16 cellular contexts compared by ENCODE assay signal in genomic region chr19:38011426-38011825, GRCh38.
A peak's percentile ranks its signal among the peaks of the same experiment; 100 is the strongest.
DNase-seq lines count a peak whose midpoint lies in the region; ATAC-seq and TF ChIP-seq lines count a peak whose summit lies in the region.
"Had no signal": no experiment of that assay in that cellular context is flagged by ENCODE, and none has a peak within 500 bp of the region (broad histone marks: within the 10 kb centered on the region; RNA-seq: fewer than 3 reads in every experiment).

No MANE protein-coding gene starts in this region.

- H2BK15ac ChIP-seq in H9 (ENCODE audit: low read depth, low read length), result no peak overlapping the region

- DNase-seq in H9 (no peak), endothelial cell (ENCODE audit: low spot score) (no peak)
- DNase-seq: DND-41, GDM1, NCI-H1105, NCI-H1694 treated with DMSO at 0.1 percent for 48 hours, NCI-H2107, NCI-H226, NCI-H524 treated with DMSO at 0.1 percent for 48 hours, SIG-M5 had no signal

- no peak overlapping the region for H3K4me3 ChIP-seq in OCI-LY1 (ENCODE audit: low read depth, low read length, poor library complexity, severe bottlenecking)
- H3K4me3 ChIP-seq: GM12878 had no signal

- no peak overlapping the region for H3K14ac ChIP-seq in H9 (ENCODE audit: insufficient read depth, low read length)

- no peak overlapping the region for H2BK120ac ChIP-seq in H9 (ENCODE audit: low read depth, low read length, poor library complexity, severe bottlenecking)

- H3K9me2 ChIP-seq in OCI-LY1 (ENCODE audit: low read depth, low read length), result no peaks in the 10 kb centered on the region

- H2BK5ac ChIP-seq in H9 (ENCODE audit: insufficient read length, low read length), result no peak overlapping the region

- H3K36me3 ChIP-seq in OCI-LY1 (ENCODE audit: insufficient read depth, low read length), result no peaks in the 10 kb centered on the region

- peak overlapping the region in 2 of 3 experiments; percentile 12 to 79; a peak in 5 of 7 replicates for H3K27ac Mint-ChIP-seq in H9
- peak overlapping the region; percentile 27 for H3K27ac Mint-ChIP-seq in endothelial cell (ENCODE audit: unreplicated experiment)
- H3K27ac Mint-ChIP-seq in stimulated activated memory B cell treated with anti-CD40 and anti-IgM and Interleukin-4, amounts not matched to agents 10 μg/mL and 1 μg/mL and 100 μg/mL, for 72 hours, result peak overlapping the region; percentile 46

- H3K9me3 ChIP-seq in H9 (ENCODE audit: control insufficient read depth, low read depth, low read length), result no peaks in the 10 kb centered on the region
- no peaks in the 10 kb centered on the region for H3K9me3 ChIP-seq in OCI-LY1 (ENCODE audit: low read length)

- H3F3A ChIP-seq in OCI-LY1 (ENCODE audit: insufficient read depth, low read length), result no peaks in the 10 kb centered on the region

- H3K9me3 Mint-ChIP-seq in H9 (no peaks in the 10 kb centered on the region), endothelial cell (ENCODE audit: unreplicated experiment) (no peaks in the 10 kb centered on the region)
- H3K9me3 Mint-ChIP-seq in stimulated activated memory B cell treated with anti-CD40 and anti-IgM and Interleukin-4, amounts not matched to agents 10 μg/mL and 1 μg/mL and 100 μg/mL, for 72 hours, result no peaks in the 10 kb centered on the region

- H4K5ac ChIP-seq in H9 (ENCODE audit: insufficient read length, low read depth, low read length), result no peak overlapping the region

- H3K4me1 Mint-ChIP-seq in H9, result peaks cover 27 to 35% of the 10 kb centered on the region in 2 experiments
- H3K4me1 Mint-ChIP-seq in endothelial cell (ENCODE audit: unreplicated experiment), result peaks cover 24% of the 10 kb centered on the region
- peaks cover 50% of the 10 kb centered on the region for H3K4me1 Mint-ChIP-seq in stimulated activated memory B cell treated with anti-CD40 and anti-IgM and Interleukin-4, amounts not matched to agents 10 μg/mL and 1 μg/mL and 100 μg/mL, for 72 hours

- WGBS in H9 (ENCODE audit: extremely low coverage, insufficient read length, low lambda C conversion rate), result no CpG with 5 or more reads among the region's 3 CpGs

- H4K20me1 ChIP-seq in H9 (ENCODE audit: control insufficient read depth, insufficient read depth, insufficient read length), result no peaks in the 10 kb centered on the region
- no peaks in the 10 kb centered on the region for H4K20me1 ChIP-seq in OCI-LY1 (ENCODE audit: insufficient read depth, low read length)

- H4K91ac ChIP-seq in H9 (ENCODE audit: insufficient read length, low read depth, low read length), result no peak overlapping the region

- no peak overlapping the region for H2BK12ac ChIP-seq in H9 (ENCODE audit: insufficient read length, low read depth, low read length)

- no peak overlapping the region for H3K4ac ChIP-seq in H9 (ENCODE audit: low read depth, low read length)

- H3K56ac ChIP-seq in H9 (ENCODE audit: insufficient read length, low read depth, low read length), result no peak overlapping the region

- H3K27me3 Mint-ChIP-seq in H9 (ENCODE audit: low read depth) (no peaks in the 10 kb centered on the region), endothelial cell (ENCODE audit: unreplicated experiment) (peaks cover 5% of the 10 kb centered on the region)
- H3K27me3 Mint-ChIP-seq in stimulated activated memory B cell treated with anti-CD40 and anti-IgM and Interleukin-4, amounts not matched to agents 10 μg/mL and 1 μg/mL and 100 μg/mL, for 72 hours, result no peaks in the 10 kb centered on the region

- no peak overlapping the region for H2AFZ ChIP-seq in H9 (ENCODE audit: low read length)
- H2AFZ ChIP-seq in OCI-LY1 (ENCODE audit: low read length), result no peak overlapping the region

- H3K4me3 Mint-ChIP-seq in H9, result peak overlapping the region in 1 of 2 experiments; percentile 47; a peak in 1 of 5 replicates
- peak overlapping the region; percentile 1 for H3K4me3 Mint-ChIP-seq in endothelial cell (ENCODE audit: unreplicated experiment)
- H3K4me3 Mint-ChIP-seq in stimulated activated memory B cell treated with anti-CD40 and anti-IgM and Interleukin-4, amounts not matched to agents 10 μg/mL and 1 μg/mL and 100 μg/mL, for 72 hours, result no peak overlapping the region

- peaks cover 2 to 7% (median 3%) of the 10 kb centered on the region in 3 experiments; a peak in 4 of 7 replicates for H3K36me3 Mint-ChIP-seq in H9 (ENCODE audit: insufficient read depth in 1 of 3, low read depth in 3 of 3)
- peaks cover 4% of the 10 kb centered on the region for H3K36me3 Mint-ChIP-seq in endothelial cell (ENCODE audit: low read depth, unreplicated experiment)
- H3K36me3 Mint-ChIP-seq in stimulated activated memory B cell treated with anti-CD40 and anti-IgM and Interleukin-4, amounts not matched to agents 10 μg/mL and 1 μg/mL and 100 μg/mL, for 72 hours, result peaks cover 22% of the 10 kb centered on the region

- H2AK5ac ChIP-seq in H9 (ENCODE audit: insufficient read length, low read length), result no peak overlapping the region

- ATAC-seq in stimulated activated memory B cell treated with anti-CD40 and anti-IgM and Interleukin-4, amounts not matched to agents 10 μg/mL and 1 μg/mL and 100 μg/mL, for 72 hours, result no peak
- ATAC-seq in GM18870 (IDR thresholded peaks at IDR 0.05; ENCODE audit: unreplicated experiment) (no peak), SK-N-SH treated with all-trans-retinoic acid at 6 μM for 48 hours (no peak), HG02938 (IDR thresholded peaks at IDR 0.05; ENCODE audit: unreplicated experiment) (no peak)
- ATAC-seq: GM12878 had no signal

- H3K23me2 ChIP-seq in H9 (ENCODE audit: insufficient read length, low read depth, low read length, poor library complexity, severe bottlenecking), result no peaks in the 10 kb centered on the region

- no peak overlapping the region for H3T11ph ChIP-seq in H9 (ENCODE audit: low read length)

- H3K4me1 ChIP-seq in H9 (ENCODE audit: insufficient read depth, low read length), result peaks cover 3% of the 10 kb centered on the region; the same call in 1 of the 2 replicates
- H3K4me1 ChIP-seq in OCI-LY1 (ENCODE audit: insufficient read depth, low read length, severe bottlenecking), result peaks cover 50% of the 10 kb centered on the region

- H3K79me2 ChIP-seq in H9 (ENCODE audit: insufficient read depth, low read length), result peaks cover 2% of the 10 kb centered on the region; the same call in 1 of the 2 replicates
- no peaks in the 10 kb centered on the region for H3K79me2 ChIP-seq in OCI-LY1 (ENCODE audit: insufficient read depth, low read length)

- H3K9ac ChIP-seq in H9 (ENCODE audit: extremely low read depth, insufficient read length, low read length), result no peak overlapping the region
- H3K9ac ChIP-seq in OCI-LY1 (ENCODE audit: low read length), result no peak overlapping the region

- no peak overlapping the region for H2BK20ac ChIP-seq in H9 (ENCODE audit: low read depth, low read length, poor library complexity, severe bottlenecking)

- H3K27me3 ChIP-seq in H9 (ENCODE audit: insufficient read depth, low read length) (no peaks in the 10 kb centered on the region), OCI-LY1 (ENCODE audit: insufficient read depth, low read length) (no peaks in the 10 kb centered on the region)

- no peak overlapping the region for H4K8ac ChIP-seq in H9 (replicated peaks; ENCODE audit: insufficient read length, low read depth, low read length)

- no peaks in the 10 kb centered on the region for H3K79me1 ChIP-seq in H9 (ENCODE audit: insufficient read depth, low read depth, low read length, poor library complexity, severe bottlenecking)

- H3K18ac ChIP-seq in H9 (ENCODE audit: insufficient read length, low read depth, low read length), result no peak overlapping the region

- no peak overlapping the region for H3K4me2 ChIP-seq in H9 (ENCODE audit: insufficient read depth, insufficient read length, low read length)
- no peak overlapping the region for H3K4me2 ChIP-seq in OCI-LY1 (ENCODE audit: low read length)

- TF ChIP-seq CTCF in H9 (conservative IDR thresholded peaks at IDR 0.05), result no peak
- no peak for TF ChIP-seq CTCF in OCI-LY1 (IDR thresholded peaks at IDR 0.05; ENCODE audit: low read length)
- TF ChIP-seq CTCF in endothelial cell (IDR thresholded peaks at IDR 0.05; ENCODE audit: unreplicated experiment), result no peak

- no peak overlapping the region for H3K23ac ChIP-seq in H9 (ENCODE audit: insufficient read length, low read depth, low read length)

- H3K27ac ChIP-seq in H9 (ENCODE audit: insufficient read length, low read depth, low read length), result no peak overlapping the region
- H3K27ac ChIP-seq in OCI-LY1 (ENCODE audit: low read depth, low read length, poor library complexity, severe bottlenecking), result peak overlapping the region; percentile 32

TF ChIP-seq in SK-N-SH treated with all-trans-retinoic acid at 6 μM for 48 hours, 23 proteins besides CTCF, POLR2A, EP300 and RAD21 (continues in another document):
- TF ChIP-seq ZFP3 (CRISPR knock-in tag; IDR thresholded peaks at IDR 0.05), result no peak
- TF ChIP-seq GLIS3 (CRISPR knock-in tag; IDR thresholded peaks at IDR 0.05), result no peak
- no peak for TF ChIP-seq PATZ1 (CRISPR knock-in tag; IDR thresholded peaks at IDR 0.05; ENCODE audit: borderline replicate concordance)
- TF ChIP-seq SNAI2 (CRISPR knock-in tag; IDR thresholded peaks at IDR 0.05), result no peak
- no peak for TF ChIP-seq ARNTL (CRISPR knock-in tag; IDR thresholded peaks at IDR 0.05; ENCODE audit: borderline replicate concordance, low read depth)
- TF ChIP-seq ZFP30 (CRISPR knock-in tag; IDR thresholded peaks at IDR 0.05), result no peak
- TF ChIP-seq TCF4 (CRISPR knock-in tag; IDR thresholded peaks at IDR 0.05; ENCODE audit: borderline replicate concordance), result no peak
- TF ChIP-seq PPARA (CRISPR knock-in tag; IDR thresholded peaks at IDR 0.05; ENCODE audit: borderline replicate concordance), result no peak
- no peak for TF ChIP-seq CSDC2 (CRISPR knock-in tag; IDR thresholded peaks at IDR 0.05)
- TF ChIP-seq OSR1 (CRISPR knock-in tag; IDR thresholded peaks at IDR 0.05), result no peak
- no peak for TF ChIP-seq TOX (CRISPR knock-in tag; IDR thresholded peaks at IDR 0.05; ENCODE audit: borderline replicate concordance)
- no peak for TF ChIP-seq ISL1 (CRISPR knock-in tag; IDR thresholded peaks at IDR 0.05)
- TF ChIP-seq ZC3H10 (CRISPR knock-in tag; IDR thresholded peaks at IDR 0.05), result no peak
- no peak for TF ChIP-seq ZNF565 (CRISPR knock-in tag; conservative IDR thresholded peaks at IDR 0.05; ENCODE audit: low read depth)
